18 cellular contexts compared by ENCODE assay signal in the genomic region with DNA sequence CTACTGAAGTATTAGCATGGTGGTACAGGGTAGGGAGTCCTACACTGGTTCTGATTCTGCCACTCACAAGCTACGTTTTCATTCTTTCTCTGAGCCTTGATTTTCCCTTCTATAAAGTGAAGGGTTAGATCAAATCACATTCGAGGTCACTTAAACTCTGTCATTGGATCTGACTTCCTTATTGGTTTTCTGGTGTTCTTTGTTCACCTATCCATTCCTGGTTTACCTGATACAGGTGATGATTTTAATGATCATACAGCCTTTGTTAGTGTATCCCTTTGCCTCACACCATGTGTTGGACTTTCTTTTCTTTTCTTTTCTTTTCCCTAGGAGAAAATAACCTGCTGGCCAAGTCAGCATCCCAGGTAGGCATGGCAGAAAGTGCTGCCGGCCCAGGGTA.
DNase-seq lines count a peak whose midpoint lies in the region; ATAC-seq, FAIRE-seq and TF ChIP-seq lines count a peak whose summit lies in the region.
"Had no signal": no experiment of that assay in that cellular context is flagged by ENCODE, and none has a peak within 500 bp of the region (broad histone marks: within the 10 kb centered on the region; RNA-seq: fewer than 3 reads in every experiment).

No MANE protein-coding gene starts in this region.

- no peak overlapping the region for H2AFZ ChIP-seq in astrocyte (ENCODE audit: low read depth, low read length)

- H3K27me3 Mint-ChIP-seq in astrocyte (ENCODE audit: low read depth, unreplicated experiment): no peaks in the 10 kb centered on the region

- intact Hi-C loops in mucosa of descending colon (cut with DNase I, micrococcal nuclease): no loop called here

- FAIRE-seq in astrocyte (lab: Jason Lieb, UNC): no peak
- FAIRE-seq: A549, K562 had no signal

- H3K4me1 Mint-ChIP-seq in astrocyte (ENCODE audit: low read depth, unreplicated experiment): peaks cover 7% of the 10 kb centered on the region

- H3K4me3 ChIP-seq in HUES48 (ENCODE audit: low read depth, low read length): no peak overlapping the region
- H3K4me3 ChIP-seq in astrocyte (ENCODE audit: insufficient read depth, low read depth, low read length): no peak overlapping the region
- no peak overlapping the region for H3K4me3 ChIP-seq in mucosa of descending colon
- H3K4me3 ChIP-seq: A549; BLaER1 treated with 17β-estradiol and CSF1 and Interleukin-3, amounts not matched to agents 10 nM and 100 nM; K562; SJCRH30 had no signal

- H3K27ac Mint-ChIP-seq in astrocyte (ENCODE audit: unreplicated experiment): no peak overlapping the region
- H3K27ac Mint-ChIP-seq: CD8-positive, alpha-beta memory T cell had no signal

- H3K9me3 Mint-ChIP-seq in astrocyte (ENCODE audit: unreplicated experiment): no peaks in the 10 kb centered on the region
- H3K9me3 Mint-ChIP-seq: CD8-positive, alpha-beta memory T cell had no signal

- no peaks in the 10 kb centered on the region for H3K79me2 ChIP-seq in astrocyte (ENCODE audit: insufficient read depth, low read length)

- H3K27me3 ChIP-seq in HUES48 (ENCODE audit: control insufficient read depth, insufficient read depth, low read length) (peaks cover 10% of the 10 kb centered on the region; the same call in 1 of the 2 replicates), astrocyte (ENCODE audit: insufficient read depth, low read length) (no peaks in the 10 kb centered on the region)
- H3K27me3 ChIP-seq: SJCRH30 had no signal

- H3K9me3 ChIP-seq in HUES48 (ENCODE audit: control insufficient read depth, insufficient read depth, low read length) (no peaks in the 10 kb centered on the region), astrocyte (ENCODE audit: insufficient read depth, low read depth, low read length) (no peaks in the 10 kb centered on the region), mucosa of descending colon (no peaks in the 10 kb centered on the region)
- H3K9me3 ChIP-seq: A549, SJCRH30 had no signal

- peak overlapping the region; percentile 94 for H3K27ac ChIP-seq in HUES48 (ENCODE audit: low read depth, low read length)
- no peak overlapping the region for H3K27ac ChIP-seq in astrocyte (ENCODE audit: low read depth, low read length)
- H3K27ac ChIP-seq: A549, HL-60 had no signal

- no peaks in the 10 kb centered on the region for H4K20me1 ChIP-seq in astrocyte (ENCODE audit: insufficient read depth, low read length)
- H4K20me1 ChIP-seq: BLaER1 treated with 17β-estradiol and CSF1 and Interleukin-3, amounts not matched to agents 10 nM and 100 nM had no signal

- TF ChIP-seq CTCF in astrocyte (IDR thresholded peaks at IDR 0.05; ENCODE audit: insufficient read depth, low read depth, low read length): no peak
- TF ChIP-seq CTCF in mucosa of descending colon (IDR thresholded peaks at IDR 0.05): no peak

- ATAC-seq in mucosa of descending colon: peak; percentile 60
- no peak for ATAC-seq in HG02763 (IDR thresholded peaks at IDR 0.05; ENCODE audit: unreplicated experiment)
- ATAC-seq: A549, K562 had no signal

- no peak overlapping the region for H3K4me3 Mint-ChIP-seq in astrocyte (ENCODE audit: unreplicated experiment)
- H3K4me3 Mint-ChIP-seq: CD8-positive, alpha-beta memory T cell had no signal

- no peak overlapping the region for H3K9ac ChIP-seq in HUES48 (ENCODE audit: low read depth, low read length)
- no peak overlapping the region for H3K9ac ChIP-seq in astrocyte (ENCODE audit: low read length)
- H3K9ac ChIP-seq: BLaER1 treated with 17β-estradiol and CSF1 and Interleukin-3, amounts not matched to agents 10 nM and 100 nM had no signal

- H3K4me2 ChIP-seq in astrocyte (ENCODE audit: low read length): peak overlapping the region; percentile 16
- H3K4me2 ChIP-seq: A549 had no signal

- H3K4me1 ChIP-seq in HUES48 (ENCODE audit: control insufficient read depth, insufficient read depth, low read length): peaks cover 61% of the 10 kb centered on the region
- peaks cover 19% of the 10 kb centered on the region for H3K4me1 ChIP-seq in astrocyte (ENCODE audit: insufficient read depth, low read length)
- no peaks in the 10 kb centered on the region for H3K4me1 ChIP-seq in mucosa of descending colon (ENCODE audit: low read depth)

- DNase-seq in DMS153 (lab: John Stamatoyannopoulos, UW) (peak; percentile 52), astrocyte (ENCODE audit: low read depth) (no peak), mucosa of descending colon (no peak), NCI-H446 treated with DMSO at 0.1 percent for 48 hours (lab: John Stamatoyannopoulos, UW) (no peak), glomerular visceral epithelial cell (ENCODE audit: extremely low spot score) (no peak)
- DNase-seq in activated naive CD4-positive, alpha-beta T cell treated with Interleukin-2 at 50 U/mL for 16 hours: no peak
- DNase-seq: CD8-positive, alpha-beta memory T cell; NCI-H1694; NCI-H2081 treated with DMSO at 0.1 percent for 48 hours; NCI-H2227 treated with DMSO at 0.1 percent for 48 hours; NCI-H524 treated with DMSO at 0.1 percent for 48 hours; SJCRH30 had no signal

- no peaks in the 10 kb centered on the region for H3K36me3 ChIP-seq in HUES48 (ENCODE audit: control insufficient read depth, insufficient read depth, low read length)
- no peaks in the 10 kb centered on the region for H3K36me3 ChIP-seq in astrocyte (ENCODE audit: insufficient read depth, low read length)
- no peaks in the 10 kb centered on the region for H3K36me3 ChIP-seq in mucosa of descending colon (ENCODE audit: low read depth)
- H3K36me3 ChIP-seq: BLaER1 treated with 17β-estradiol and CSF1 and Interleukin-3, amounts not matched to agents 10 nM and 100 nM; SJCRH30 had no signal

- no peaks in the 10 kb centered on the region for H3K36me3 Mint-ChIP-seq in astrocyte (ENCODE audit: low read depth, unreplicated experiment)
- H3K36me3 Mint-ChIP-seq: CD8-positive, alpha-beta memory T cell had no signal
